1 cellular context compared by ENCODE assay signal in genomic region chr2:218644721-218645120, GRCh38.
TF ChIP-seq lines count a peak whose summit lies in the region.

No MANE protein-coding gene starts in this region.

TF ChIP-seq in HepG2, 621 proteins besides CTCF, POLR2A, EP300 and RAD21:
- TF ChIP-seq HNRNPL (IDR thresholded peaks at IDR 0.05; ENCODE audit: low read depth, low read length) (0 out of 2 replicates have a peak, but pooled peaks have one; percentile 38), ARID4A (CRISPR knock-in tag; IDR thresholded peaks at IDR 0.05; ENCODE audit: borderline replicate concordance) (0 out of 2 replicates have a peak, but pooled peaks have one; percentile 22), ZFP1 (CRISPR knock-in tag; IDR thresholded peaks at IDR 0.05) (no peak), ZNF589 (CRISPR knock-in tag; conservative IDR thresholded peaks at IDR 0.05) (no peak), AGO2 (optimal IDR thresholded peaks at IDR 0.05; ENCODE audit: low read depth, low read length) (peak; percentile 25)
- TF ChIP-seq, protein P1, sequence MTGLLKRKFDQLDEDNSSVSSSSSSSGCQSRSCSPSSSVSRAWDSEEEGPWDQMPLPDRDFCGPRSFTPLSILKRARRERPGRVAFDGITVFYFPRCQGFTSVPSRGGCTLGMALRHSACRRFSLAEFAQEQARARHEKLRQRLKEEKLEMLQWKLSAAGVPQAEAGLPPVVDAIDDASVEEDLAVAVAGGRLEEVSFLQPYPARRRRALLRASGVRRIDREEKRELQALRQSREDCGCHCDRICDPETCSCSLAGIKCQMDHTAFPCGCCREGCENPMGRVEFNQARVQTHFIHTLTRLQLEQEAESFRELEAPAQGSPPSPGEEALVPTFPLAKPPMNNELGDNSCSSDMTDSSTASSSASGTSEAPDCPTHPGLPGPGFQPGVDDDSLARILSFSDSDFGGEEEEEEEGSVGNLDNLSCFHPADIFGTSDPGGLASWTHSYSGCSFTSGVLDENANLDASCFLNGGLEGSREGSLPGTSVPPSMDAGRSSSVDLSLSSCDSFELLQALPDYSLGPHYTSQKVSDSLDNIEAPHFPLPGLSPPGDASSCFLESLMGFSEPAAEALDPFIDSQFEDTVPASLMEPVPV (CRISPR knock-in tag; IDR thresholded peaks at IDR 0.05): no peak
